8 cellular contexts compared by ENCODE assay signal in the genomic region with DNA sequence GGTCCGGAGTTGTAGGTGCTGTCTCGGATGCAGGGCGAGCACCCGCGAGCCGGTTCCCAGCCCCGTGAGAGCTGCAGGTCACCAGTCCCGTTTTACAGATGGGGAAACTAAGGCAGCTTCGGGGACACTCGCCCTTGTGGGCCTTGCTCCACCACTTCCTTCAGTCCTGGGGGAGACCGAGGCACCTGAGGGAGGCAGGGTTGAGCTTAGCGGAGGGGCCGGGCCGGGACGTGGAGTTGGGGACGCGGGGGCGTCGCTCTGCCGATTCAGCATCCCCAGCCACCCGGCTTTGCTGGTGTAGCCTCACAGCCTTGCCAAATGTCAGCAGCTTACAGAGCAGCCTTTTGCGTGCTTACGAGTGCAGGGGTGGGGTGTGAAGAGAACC. TPM values are rescaled to one million over a fixed set of nuclear protein-coding genes. Genes with fewer than 3 reads are reported as not detected.
DNase-seq lines count a peak whose midpoint lies in the region; TF ChIP-seq lines count a peak whose summit lies in the region.

No MANE protein-coding gene starts in this region.

- peak; percentile 18 for DNase-seq in COR-L47 (lab: John Stamatoyannopoulos, UW)
- DNase-seq in H7 = peak; percentile 79
- DNase-seq in RWPE1 (ENCODE audit: low spot score) = peak; percentile 54
- DNase-seq in amniotic stem cell (lab: John Stamatoyannopoulos, UW) = peak; percentile 5
- DNase-seq in stimulated activated CD4-positive, alpha-beta T cell treated with anti-CD3 and anti-CD28 coated beads, Interleukin-1b, Interleukin-23, amount 100 ng/mL, for 24 hours (ENCODE audit: low read depth in 4 of 4, low spot score in 1 of 4) = peak in 3 of 4 experiments; percentile 29 to 37 (median 35)
- DNase-seq in HCEC 1CT = no peak
- no peak for DNase-seq in NOMO-1 (lab: John Stamatoyannopoulos, UW; ENCODE audit: unreplicated experiment in 2 of 2)

- peaks cover 3% of the 10 kb centered on the region; the same call in 1 of the 2 replicates for H3K4me1 ChIP-seq in iPS-20b (ENCODE audit: insufficient read depth, low read length)

- CTCF ChIA-PET in RWPE1 (lab: Yijun Ruan, JAX) = interaction anchor here (0.7 to 1.3 kb wide), 2 partner anchors 36 to 1268 kb away, joined by 3 to 5 read pairs; no protein-coding TSS in a partner anchor

- no peak for TF ChIP-seq CTCF in RWPE1 (conservative IDR thresholded peaks at IDR 0.05; ENCODE audit: low read depth)

- H3K27me3 ChIP-seq in H7 (ENCODE audit: control insufficient read depth, insufficient read depth, low read length) (no peaks in the 10 kb centered on the region), iPS-20b (ENCODE audit: insufficient read depth, low read length) (no peaks in the 10 kb centered on the region)

- H3K27ac ChIP-seq in RWPE1 = peak overlapping the region; percentile 77
- peak overlapping the region; percentile 25 for H3K27ac ChIP-seq in iPS-20b (ENCODE audit: low read length)

- H3K4me3 ChIP-seq in H7 (ENCODE audit: insufficient read depth, low read depth, low read length) (peak overlapping the region; percentile 94), iPS-20b (ENCODE audit: low read length) (peak overlapping the region; percentile 93)

- H3K9ac ChIP-seq in iPS-20b (ENCODE audit: low read depth, low read length) = peak overlapping the region; percentile 91

- H3K9me3 ChIP-seq in iPS-20b (ENCODE audit: insufficient read depth, low read depth, low read length) = no peaks in the 10 kb centered on the region

- POLR2A ChIA-PET in RWPE1 (lab: Yijun Ruan, JAX; ENCODE audit: low non-redundant PET) = interaction anchor here (1.1 to 2.3 kb wide), 2 partner anchors 15 to 32 kb away, joined by 5 to 7 read pairs; no protein-coding TSS in a partner anchor

- H3K36me3 ChIP-seq in H7 (replicated peaks; ENCODE audit: control insufficient read depth, insufficient read depth, low read length) (peaks cover 10% of the 10 kb centered on the region), iPS-20b (ENCODE audit: insufficient read depth, low read depth, low read length) (peaks cover 25% of the 10 kb centered on the region)

RNA-seq across cellular contexts. Expression of a gene that starts 0.5 kb away (rescaled TPM):
- 121 and 130 TPM in 2 replicates for total RNA-seq in H7 (2014; rRNA removed; shearing (Covaris generic))

RNA-seq across cellular contexts. Expression of a gene that starts 11.3 kb away (rescaled TPM):
- total RNA-seq in H7 (2014; rRNA removed; shearing (Covaris generic)) = 1.4 TPM in 1 of 2 replicates, not detected in the other

RNA-seq across cellular contexts. Expression of a gene that starts 30.8 kb away (rescaled TPM):
- total RNA-seq in H7 (2014; rRNA removed; shearing (Covaris generic)) = 36.8 and 41.0 TPM in 2 replicates

RNA-seq across cellular contexts. Expression of a gene that starts 33.1 kb away (rescaled TPM):
- total RNA-seq in H7 (2014; rRNA removed; shearing (Covaris generic)) = 143 and 197 TPM in 2 replicates

RNA-seq across cellular contexts. Expression of a gene that starts 42.6 kb away (rescaled TPM):
- 16.9 and 35.0 TPM in 2 replicates for total RNA-seq in H7 (2014; rRNA removed; shearing (Covaris generic))

Comparison
In these comparisons a context has a peak if more than half of its experiments do, and no peak if none do; other contexts are left out.
1. DNase-seq: peak in COR-L47 (single experiment), H7 (single experiment), RWPE1 (single experiment), amniotic stem cell (single experiment) and stimulated activated CD4-positive, alpha-beta T cell treated with anti-CD3 and anti-CD28 coated beads, Interleukin-1b, Interleukin-23, amount 100 ng/mL, for 24 hours (3 of 4); none in HCEC 1CT (single experiment) and NOMO-1 (0 of 2).